Comparison of ENCODE assay signal across 21 cellular contexts in the genomic region with DNA sequence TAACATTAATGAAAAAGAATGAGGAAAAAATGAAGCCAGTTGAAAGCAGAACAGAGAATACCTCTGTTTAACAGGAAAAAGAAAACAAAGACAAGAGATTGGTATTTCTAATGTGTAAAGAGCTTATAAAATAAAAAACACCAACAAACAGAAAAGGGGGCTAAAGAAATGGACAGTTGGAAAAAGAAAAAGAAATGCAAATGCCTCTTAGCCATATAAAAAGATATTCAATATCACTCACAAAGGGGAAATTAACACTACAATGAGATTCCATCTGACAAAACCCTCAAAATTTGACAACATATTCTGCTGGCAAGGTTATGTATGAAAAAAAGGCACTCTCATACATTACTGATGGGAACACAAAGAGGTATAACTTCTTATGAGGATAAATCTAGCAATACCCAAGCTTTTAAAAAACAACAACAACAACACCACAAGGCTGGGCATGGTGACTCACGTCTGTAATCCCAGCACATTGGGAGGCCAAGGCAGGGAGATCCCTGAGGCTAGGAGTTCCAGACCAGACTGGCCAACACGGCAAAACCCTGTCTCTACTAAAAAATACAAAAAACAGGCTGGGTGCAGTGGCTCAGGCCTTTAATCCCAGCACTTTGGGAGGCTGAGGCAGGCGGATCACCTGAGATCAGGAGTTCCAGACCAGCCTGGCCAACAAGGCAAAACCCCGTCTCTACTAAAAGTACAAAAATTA.
"Had no signal": no experiment of that assay in that cellular context is flagged by ENCODE, and none has a peak within 500 bp of the region (broad histone marks: within the 10 kb centered on the region; RNA-seq: fewer than 3 reads in every experiment).

No MANE protein-coding gene starts in this region.

- H3K36me3 ChIP-seq: adrenal gland, uterus had no signal

- H3K27ac ChIP-seq: adrenal gland, uterus, VCaP had no signal

- H3K4me3 ChIP-seq: adrenal gland, lung, tibial nerve, uterus had no signal

- H3K27me3 ChIP-seq: adrenal gland, tibial nerve, uterus had no signal

- H3K9me3 ChIP-seq: adrenal gland, tibial nerve, uterus had no signal

- FAIRE-seq: keratinocyte had no signal

- ATAC-seq: activated T-cell treated with anti-CD3 and anti-CD28 coated beads, Interleukin-2, amount 50 U/mL, for 72 hours; left lobe of liver had no signal

- H3K4me1 ChIP-seq: uterus had no signal

- DNase-seq: activated CD4-positive, alpha-beta T cell treated with anti-CD3 and anti-CD28 coated beads for 1 hour; activated CD8-positive, alpha-beta memory T cell treated with anti-CD3 and anti-CD28 coated beads for 24 hours; activated CD8-positive, alpha-beta memory T cell treated with anti-CD3 and anti-CD28 coated beads, Interleukin-2, amount 50 U/mL, for 48 hours; activated effector memory CD4-positive, alpha-beta T cell treated with anti-CD3 and anti-CD28 coated beads, Interleukin-2, amount 50 U/mL, for 16 hours; activated naive CD4-positive, alpha-beta T cell treated with anti-CD3 and anti-CD28 coated beads, Interleukin-2, amount 50 U/mL, for 16 hours; activated T-cell treated with anti-CD3 and anti-CD28 coated beads, Interleukin-2, amount 50 U/mL, for 72 hours; adrenal gland; effector memory CD4-positive, alpha-beta T cell; foreskin fibroblast; glutamatergic neuron; hypothalamus; midbrain; occipital lobe; stimulated activated CD4-positive, alpha-beta T cell treated with anti-CD3 and anti-CD28 coated beads, Interleukin-2, amount 100 ng/mL, for 24 hours; T-helper 2 cell; uterus had no signal
